ENCODE assay signal across 24 cellular contexts in the genomic region with DNA sequence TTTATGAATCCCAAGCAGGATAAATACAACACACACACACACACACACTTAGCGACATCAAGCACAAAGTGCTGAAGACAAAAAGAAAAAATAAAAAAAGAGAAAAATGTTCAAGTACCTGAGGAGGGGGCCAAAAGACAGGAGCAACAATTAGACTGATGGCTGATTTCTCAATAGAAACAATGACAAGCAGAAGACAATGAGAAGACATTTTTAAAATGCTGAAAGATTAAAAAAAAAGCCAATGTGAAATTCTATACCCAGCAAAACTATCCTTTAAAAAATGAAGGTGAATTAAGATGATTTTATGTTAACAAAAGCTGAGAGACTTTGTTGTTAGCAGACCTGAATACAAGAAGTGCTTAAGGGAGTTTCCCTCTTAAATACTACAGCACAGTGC. TPM values are rescaled to one million over a fixed set of nuclear protein-coding genes. Genes with fewer than 3 reads are reported as not detected.
DNase-seq lines count a peak whose midpoint lies in the region; FAIRE-seq and TF ChIP-seq lines count a peak whose summit lies in the region.
"Had no signal": no experiment of that assay in that cellular context is flagged by ENCODE, and none has a peak within 500 bp of the region (broad histone marks: within the 10 kb centered on the region; RNA-seq: fewer than 3 reads in every experiment).

No MANE protein-coding gene starts in this region.

- H3K27ac ChIP-seq in neural cell (ENCODE audit: low read length): no peak overlapping the region
- H3K27ac ChIP-seq: KMS-11, neutrophil, SJCRH30, vagina had no signal

- no peaks in the 10 kb centered on the region for H3K4me1 ChIP-seq in BE2C
- H3K4me1 ChIP-seq: SJCRH30, vagina had no signal

- FAIRE-seq in urothelium cell line (lab: Jason Lieb, UNC): no peak

- peaks cover 8% of the 10 kb centered on the region for H3K36me3 Mint-ChIP-seq in chondrocyte (ENCODE audit: low read depth)

- DNase-seq in DMS53 (lab: John Stamatoyannopoulos, UW): peak; percentile 31
- DNase-seq in DMS53 treated with DMSO at 0.1 percent for 48 hours (lab: John Stamatoyannopoulos, UW; ENCODE audit: unreplicated experiment): no peak
- DNase-seq in HEK293T (ENCODE audit: extremely low spot score): no peak
- DNase-seq in chondrocyte (ENCODE audit: low spot score): no peak
- no peak for DNase-seq in urothelium cell line (ENCODE audit: low spot score)
- DNase-seq in BE2C: no peak
- no peak for DNase-seq in KBM-7
- DNase-seq: activated CD4-positive, alpha-beta memory T cell treated with anti-CD3 and anti-CD28 coated beads for 36 hours; activated gamma-delta T cell; activated T-cell treated with anti-CD3 and anti-CD28 coated beads for 4 hours; aorta; effector memory CD8-positive, alpha-beta T cell; GF-D8; head of caudate nucleus; NCI-H1048; NCI-H187 treated with DMSO at 0.1 percent for 48 hours; SJCRH30; stimulated activated CD8-positive, alpha-beta memory T cell treated with anti-CD3 and anti-CD28 coated beads, Interleukin-4, amount 100 ng/mL, for 48 hours had no signal

- H3K79me2 ChIP-seq in neural cell (replicated peaks; ENCODE audit: insufficient read depth, low read length): peaks cover 7% of the 10 kb centered on the region

- no peaks in the 10 kb centered on the region for H3K27me3 ChIP-seq in neural cell (ENCODE audit: insufficient read depth, low read depth, low read length)
- no peaks in the 10 kb centered on the region for H3K27me3 ChIP-seq in BE2C
- H3K27me3 ChIP-seq: SJCRH30, vagina had no signal

- H3K4me3 Mint-ChIP-seq in chondrocyte (ENCODE audit: unreplicated experiment): peak overlapping the region; percentile 64
- H3K4me3 Mint-ChIP-seq: activated CD4-positive, alpha-beta memory T cell treated with anti-CD3 and anti-CD28 coated beads for 36 hours had no signal

- no peak overlapping the region for H3K4me2 ChIP-seq in neural cell (ENCODE audit: low read length)
- H3K4me2 ChIP-seq: KMS-11 had no signal

- peak overlapping the region; percentile 88 for H3K4me3 ChIP-seq in neural cell (ENCODE audit: low read length)
- no peak overlapping the region for H3K4me3 ChIP-seq in BE2C (ENCODE audit: low read depth, low read length)

- peaks cover 22% of the 10 kb centered on the region for H3K9me3 Mint-ChIP-seq in chondrocyte (ENCODE audit: low read depth)

- in situ Hi-C loops in KBM-7 (cut with MboI; ENCODE audit: low pct_unique_long_range_greater_than_20kb, low sequenced_read_pairs): no loop called here

- no peak for TF ChIP-seq CTCF in chondrocyte (IDR thresholded peaks at IDR 0.05)
- no peak for TF ChIP-seq CTCF in neural cell (IDR thresholded peaks at IDR 0.05; ENCODE audit: poor library complexity, severe bottlenecking)
- TF ChIP-seq CTCF in BE2C (IDR thresholded peaks at IDR 0.05; ENCODE audit: low read depth, low read length): no peak

- H3F3A ChIP-seq in neural cell (ENCODE audit: insufficient read depth, low read length, poor library complexity, severe bottlenecking): peaks cover 3% of the 10 kb centered on the region

- no peak for TF ChIP-seq EP300 in neural cell (conservative IDR thresholded peaks at IDR 0.05; ENCODE audit: poor library complexity, severe bottlenecking)

- no peaks in the 10 kb centered on the region for H3K9me2 ChIP-seq in neural cell (ENCODE audit: insufficient read depth, low read length)

- no peaks in the 10 kb centered on the region for H3K36me3 ChIP-seq in neural cell (ENCODE audit: insufficient read depth, low read length)
- no peaks in the 10 kb centered on the region for H3K36me3 ChIP-seq in BE2C
- H3K36me3 ChIP-seq: neutrophil, SJCRH30, vagina had no signal

- H3K9ac ChIP-seq in neural cell (ENCODE audit: low read length): no peak overlapping the region
- H3K9ac ChIP-seq: KMS-11 had no signal

- H2AFZ ChIP-seq in neural cell (ENCODE audit: low read depth, low read length): no peak overlapping the region

- H3K4me1 Mint-ChIP-seq in chondrocyte (ENCODE audit: low read depth): peaks cover 26% of the 10 kb centered on the region

- POLR2A ChIA-PET in HEK293T (lab: Yijun Ruan, JAX): no interaction called here

- H3K9me3 ChIP-seq in neural cell (ENCODE audit: low read length): no peaks in the 10 kb centered on the region
- peaks cover 5% of the 10 kb centered on the region for H3K9me3 ChIP-seq in BE2C

- TF ChIP-seq RAD21 in neural cell (conservative IDR thresholded peaks at IDR 0.05): no peak

- CTCF ChIA-PET in HEK293T (lab: Yijun Ruan, JAX): no interaction called here

- H3K27me3 Mint-ChIP-seq in chondrocyte (ENCODE audit: low read depth): no peaks in the 10 kb centered on the region

- H4K20me1 ChIP-seq in neural cell (ENCODE audit: insufficient read depth): no peaks in the 10 kb centered on the region

- H3K27ac Mint-ChIP-seq in chondrocyte (ENCODE audit: unreplicated experiment): peak overlapping the region; percentile 24
- H3K27ac Mint-ChIP-seq: activated CD4-positive, alpha-beta memory T cell treated with anti-CD3 and anti-CD28 coated beads for 36 hours; effector memory CD8-positive, alpha-beta T cell had no signal

TF ChIP-seq in HEK293T, 16 proteins besides CTCF, POLR2A, EP300 and RAD21:
- TF ChIP-seq, protein P1, sequence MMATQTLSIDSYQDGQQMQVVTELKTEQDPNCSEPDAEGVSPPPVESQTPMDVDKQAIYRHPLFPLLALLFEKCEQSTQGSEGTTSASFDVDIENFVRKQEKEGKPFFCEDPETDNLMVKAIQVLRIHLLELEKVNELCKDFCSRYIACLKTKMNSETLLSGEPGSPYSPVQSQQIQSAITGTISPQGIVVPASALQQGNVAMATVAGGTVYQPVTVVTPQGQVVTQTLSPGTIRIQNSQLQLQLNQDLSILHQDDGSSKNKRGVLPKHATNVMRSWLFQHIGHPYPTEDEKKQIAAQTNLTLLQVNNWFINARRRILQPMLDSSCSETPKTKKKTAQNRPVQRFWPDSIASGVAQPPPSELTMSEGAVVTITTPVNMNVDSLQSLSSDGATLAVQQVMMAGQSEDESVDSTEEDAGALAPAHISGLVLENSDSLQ (IDR thresholded peaks at IDR 0.05): no peak
- TF ChIP-seq LEF1 (IDR thresholded peaks at IDR 0.05; ENCODE audit: borderline replicate concordance) (no peak), ZNF384 (IDR thresholded peaks at IDR 0.05) (peak; percentile 42; the same call in 1 of the 2 replicates)

TF ChIP-seq in neural cell, 6 proteins besides CTCF, POLR2A, EP300 and RAD21:
- no peak for TF ChIP-seq SMC3 (conservative IDR thresholded peaks at IDR 0.05; ENCODE audit: poor library complexity)
- TF ChIP-seq TAF1 (IDR thresholded peaks at IDR 0.05; ENCODE audit: low read depth): no peak
- TF ChIP-seq, protein P2, sequence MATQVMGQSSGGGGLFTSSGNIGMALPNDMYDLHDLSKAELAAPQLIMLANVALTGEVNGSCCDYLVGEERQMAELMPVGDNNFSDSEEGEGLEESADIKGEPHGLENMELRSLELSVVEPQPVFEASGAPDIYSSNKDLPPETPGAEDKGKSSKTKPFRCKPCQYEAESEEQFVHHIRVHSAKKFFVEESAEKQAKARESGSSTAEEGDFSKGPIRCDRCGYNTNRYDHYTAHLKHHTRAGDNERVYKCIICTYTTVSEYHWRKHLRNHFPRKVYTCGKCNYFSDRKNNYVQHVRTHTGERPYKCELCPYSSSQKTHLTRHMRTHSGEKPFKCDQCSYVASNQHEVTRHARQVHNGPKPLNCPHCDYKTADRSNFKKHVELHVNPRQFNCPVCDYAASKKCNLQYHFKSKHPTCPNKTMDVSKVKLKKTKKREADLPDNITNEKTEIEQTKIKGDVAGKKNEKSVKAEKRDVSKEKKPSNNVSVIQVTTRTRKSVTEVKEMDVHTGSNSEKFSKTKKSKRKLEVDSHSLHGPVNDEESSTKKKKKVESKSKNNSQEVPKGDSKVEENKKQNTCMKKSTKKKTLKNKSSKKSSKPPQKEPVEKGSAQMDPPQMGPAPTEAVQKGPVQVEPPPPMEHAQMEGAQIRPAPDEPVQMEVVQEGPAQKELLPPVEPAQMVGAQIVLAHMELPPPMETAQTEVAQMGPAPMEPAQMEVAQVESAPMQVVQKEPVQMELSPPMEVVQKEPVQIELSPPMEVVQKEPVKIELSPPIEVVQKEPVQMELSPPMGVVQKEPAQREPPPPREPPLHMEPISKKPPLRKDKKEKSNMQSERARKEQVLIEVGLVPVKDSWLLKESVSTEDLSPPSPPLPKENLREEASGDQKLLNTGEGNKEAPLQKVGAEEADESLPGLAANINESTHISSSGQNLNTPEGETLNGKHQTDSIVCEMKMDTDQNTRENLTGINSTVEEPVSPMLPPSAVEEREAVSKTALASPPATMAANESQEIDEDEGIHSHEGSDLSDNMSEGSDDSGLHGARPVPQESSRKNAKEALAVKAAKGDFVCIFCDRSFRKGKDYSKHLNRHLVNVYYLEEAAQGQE (IDR thresholded peaks at IDR 0.05; ENCODE audit: borderline replicate concordance): no peak
- no peak for TF ChIP-seq POLR2AphosphoS5 (IDR thresholded peaks at IDR 0.05)
- TF ChIP-seq MXI1 (conservative IDR thresholded peaks at IDR 0.05; ENCODE audit: poor library complexity, severe bottlenecking): no peak
- TF ChIP-seq EZH2 (IDR thresholded peaks at IDR 0.05; ENCODE audit: borderline replicate concordance, insufficient read depth, low read length, poor library complexity, severe bottlenecking): no peak

RNA-seq across cellular contexts. Expression of a gene that starts 1.0 kb away (rescaled TPM):
- 22.5 to 35.7 TPM (median 24.5 TPM) in 3 replicates for total RNA-seq in chondrocyte
- 25.5 and 35.6 TPM in 2 replicates for polyA plus RNA-seq in neural cell
- 128 and 168 TPM in 2 replicates for polyA minus RNA-seq in neural cell
- polyA plus RNA-seq in BE2C (2012; ENCODE audit: insufficient read depth, insufficient read length, low read depth): 9.4 TPM
- total RNA-seq: A172; activated CD4-positive, alpha-beta memory T cell treated with anti-CD3 and anti-CD28 coated beads for 36 hours; T-helper 2 cell treated with Interferon-gamma antibody and Interleukin-4, amounts not matched to agents 100 ng/mL and 5 ng/mL, for 36 hours had no signal
